1 cellular context compared by ENCODE assay signal in genomic region chr11:8386134-8386864, GRCh38.
TF ChIP-seq lines count a peak whose summit lies in the region.

No MANE protein-coding gene starts in this region.

TF ChIP-seq in GM12878, 131 proteins besides CTCF, POLR2A, EP300 and RAD21:
- TF ChIP-seq, protein P1, sequence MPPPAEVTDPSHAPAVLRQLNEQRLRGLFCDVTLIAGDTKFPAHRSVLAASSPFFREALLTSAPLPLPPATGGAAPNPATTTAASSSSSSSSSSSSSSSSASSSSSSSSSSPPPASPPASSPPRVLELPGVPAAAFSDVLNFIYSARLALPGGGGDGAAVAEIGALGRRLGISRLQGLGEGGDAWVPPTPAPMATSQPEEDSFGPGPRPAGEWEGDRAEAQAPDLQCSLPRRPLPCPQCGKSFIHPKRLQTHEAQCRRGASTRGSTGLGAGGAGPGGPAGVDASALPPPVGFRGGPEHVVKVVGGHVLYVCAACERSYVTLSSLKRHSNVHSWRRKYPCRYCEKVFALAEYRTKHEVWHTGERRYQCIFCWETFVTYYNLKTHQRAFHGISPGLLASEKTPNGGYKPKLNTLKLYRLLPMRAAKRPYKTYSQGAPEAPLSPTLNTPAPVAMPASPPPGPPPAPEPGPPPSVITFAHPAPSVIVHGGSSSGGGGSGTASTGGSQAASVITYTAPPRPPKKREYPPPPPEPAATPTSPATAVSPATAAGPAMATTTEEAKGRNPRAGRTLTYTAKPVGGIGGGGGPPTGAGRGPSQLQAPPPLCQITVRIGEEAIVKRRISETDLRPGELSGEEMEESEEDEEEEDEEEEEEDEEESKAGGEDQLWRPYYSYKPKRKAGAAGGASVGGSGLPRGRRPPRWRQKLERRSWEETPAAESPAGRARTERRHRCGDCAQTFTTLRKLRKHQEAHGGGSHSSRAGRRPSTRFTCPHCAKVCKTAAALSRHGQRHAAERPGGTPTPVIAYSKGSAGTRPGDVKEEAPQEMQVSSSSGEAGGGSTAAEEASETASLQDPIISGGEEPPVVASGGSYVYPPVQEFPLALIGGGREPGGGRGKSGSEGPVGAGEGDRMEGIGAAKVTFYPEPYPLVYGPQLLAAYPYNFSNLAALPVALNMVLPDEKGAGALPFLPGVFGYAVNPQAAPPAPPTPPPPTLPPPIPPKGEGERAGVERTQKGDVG (CRISPR knock-in tag; IDR thresholded peaks at IDR 0.05), result no peak
- peak; percentile 51; the same call in 1 of the 2 replicates for TF ChIP-seq SPI1 (IDR thresholded peaks at IDR 0.05; ENCODE audit: borderline replicate concordance, insufficient read depth, low read depth, low read length)
- TF ChIP-seq NBN (IDR thresholded peaks at IDR 0.05), result no peak
- 0 out of 2 replicates have a peak, but pooled peaks have one; percentile 25 for TF ChIP-seq DPF2 (IDR thresholded peaks at IDR 0.05)
- no peak for TF ChIP-seq EGR1 (IDR thresholded peaks at IDR 0.05; ENCODE audit: borderline replicate concordance in 1 of 2, low read depth in 2 of 2, low read length in 2 of 2)
- TF ChIP-seq JUNB (IDR thresholded peaks at IDR 0.05), result peak; percentile 65
- TF ChIP-seq BCL11A (IDR thresholded peaks at IDR 0.05; ENCODE audit: low read depth, low read length), result peak; percentile 52; the same call in 1 of the 2 replicates
- peak; percentile 25; the same call in 1 of the 2 replicates for TF ChIP-seq RUNX3 (IDR thresholded peaks at IDR 0.05; ENCODE audit: low read length)
- no peak for TF ChIP-seq MLLT1 (IDR thresholded peaks at IDR 0.05)
- peak; percentile 43; the same call in 1 of the 2 replicates for TF ChIP-seq MTA2 (IDR thresholded peaks at IDR 0.05; ENCODE audit: low read depth)
- TF ChIP-seq, protein P2, sequence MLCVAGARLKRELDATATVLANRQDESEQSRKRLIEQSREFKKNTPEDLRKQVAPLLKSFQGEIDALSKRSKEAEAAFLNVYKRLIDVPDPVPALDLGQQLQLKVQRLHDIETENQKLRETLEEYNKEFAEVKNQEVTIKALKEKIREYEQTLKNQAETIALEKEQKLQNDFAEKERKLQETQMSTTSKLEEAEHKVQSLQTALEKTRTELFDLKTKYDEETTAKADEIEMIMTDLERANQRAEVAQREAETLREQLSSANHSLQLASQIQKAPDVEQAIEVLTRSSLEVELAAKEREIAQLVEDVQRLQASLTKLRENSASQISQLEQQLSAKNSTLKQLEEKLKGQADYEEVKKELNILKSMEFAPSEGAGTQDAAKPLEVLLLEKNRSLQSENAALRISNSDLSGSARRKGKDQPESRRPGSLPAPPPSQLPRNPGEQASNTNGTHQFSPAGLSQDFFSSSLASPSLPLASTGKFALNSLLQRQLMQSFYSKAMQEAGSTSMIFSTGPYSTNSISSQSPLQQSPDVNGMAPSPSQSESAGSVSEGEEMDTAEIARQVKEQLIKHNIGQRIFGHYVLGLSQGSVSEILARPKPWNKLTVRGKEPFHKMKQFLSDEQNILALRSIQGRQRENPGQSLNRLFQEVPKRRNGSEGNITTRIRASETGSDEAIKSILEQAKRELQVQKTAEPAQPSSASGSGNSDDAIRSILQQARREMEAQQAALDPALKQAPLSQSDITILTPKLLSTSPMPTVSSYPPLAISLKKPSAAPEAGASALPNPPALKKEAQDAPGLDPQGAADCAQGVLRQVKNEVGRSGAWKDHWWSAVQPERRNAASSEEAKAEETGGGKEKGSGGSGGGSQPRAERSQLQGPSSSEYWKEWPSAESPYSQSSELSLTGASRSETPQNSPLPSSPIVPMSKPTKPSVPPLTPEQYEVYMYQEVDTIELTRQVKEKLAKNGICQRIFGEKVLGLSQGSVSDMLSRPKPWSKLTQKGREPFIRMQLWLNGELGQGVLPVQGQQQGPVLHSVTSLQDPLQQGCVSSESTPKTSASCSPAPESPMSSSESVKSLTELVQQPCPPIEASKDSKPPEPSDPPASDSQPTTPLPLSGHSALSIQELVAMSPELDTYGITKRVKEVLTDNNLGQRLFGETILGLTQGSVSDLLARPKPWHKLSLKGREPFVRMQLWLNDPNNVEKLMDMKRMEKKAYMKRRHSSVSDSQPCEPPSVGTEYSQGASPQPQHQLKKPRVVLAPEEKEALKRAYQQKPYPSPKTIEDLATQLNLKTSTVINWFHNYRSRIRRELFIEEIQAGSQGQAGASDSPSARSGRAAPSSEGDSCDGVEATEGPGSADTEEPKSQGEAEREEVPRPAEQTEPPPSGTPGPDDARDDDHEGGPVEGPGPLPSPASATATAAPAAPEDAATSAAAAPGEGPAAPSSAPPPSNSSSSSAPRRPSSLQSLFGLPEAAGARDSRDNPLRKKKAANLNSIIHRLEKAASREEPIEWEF (IDR thresholded peaks at IDR 0.05; ENCODE audit: insufficient replicate concordance, low read depth, low read length), result no peak
